In genomic region chr3:60086811-60087210, GRCh38 we compare ENCODE assay signal across 8 cellular contexts.
DNase-seq lines count a peak whose midpoint lies in the region; ATAC-seq, FAIRE-seq and TF ChIP-seq lines count a peak whose summit lies in the region.

No MANE protein-coding gene starts in this region.

- no peak overlapping the region for H2BK5ac ChIP-seq in mesendoderm (ENCODE audit: low read length)

- no peak overlapping the region for H2BK120ac ChIP-seq in mesendoderm (ENCODE audit: low read depth, low read length)

- H3K4me2 ChIP-seq in mesendoderm (ENCODE audit: low read length), result no peak overlapping the region

- H2BK15ac ChIP-seq in mesendoderm (replicated peaks; ENCODE audit: low read depth), result no peak overlapping the region

- no peak overlapping the region for H2AK5ac ChIP-seq in mesendoderm (ENCODE audit: low read length)

- H3K36me3 ChIP-seq in mesendoderm (ENCODE audit: control insufficient read depth, insufficient read depth, low read length), result no peaks in the 10 kb centered on the region
- H3K36me3 ChIP-seq in CD8-positive, alpha-beta memory T cell (ENCODE audit: insufficient read depth, low read length), result no peaks in the 10 kb centered on the region

- H3K23ac ChIP-seq in mesendoderm (ENCODE audit: low read length), result no peak overlapping the region

- H3K4me1 ChIP-seq in mesendoderm (ENCODE audit: control insufficient read depth, low read depth, low read length), result no peaks in the 10 kb centered on the region
- H3K4me1 ChIP-seq in CD8-positive, alpha-beta memory T cell (ENCODE audit: insufficient read depth, low read length), result peaks cover 17% of the 10 kb centered on the region

- H3K18ac ChIP-seq in mesendoderm (ENCODE audit: low read length), result no peak overlapping the region

- DNase-seq in GM12891 (ENCODE audit: insufficient read length, low spot score), result no peak
- peak; percentile 35 for DNase-seq in activated CD4-positive, CD25-positive, alpha-beta regulatory T cell treated with anti-CD3 and anti-CD28 coated beads, Interleukin-2, amount 50 U/mL, for 72 hours
- peak; percentile 26 for DNase-seq in mesendoderm
- no peak for DNase-seq in cardiac septum (ENCODE audit: low spot score)
- DNase-seq in CD8-positive, alpha-beta memory T cell, result no peak
- no peak for DNase-seq in 8988T

- H3K9ac ChIP-seq in mesendoderm (ENCODE audit: low read length), result no peak overlapping the region

- no peak overlapping the region for H3K56ac ChIP-seq in mesendoderm (ENCODE audit: low read length)

- no peaks in the 10 kb centered on the region for H3K79me1 ChIP-seq in mesendoderm (ENCODE audit: low read length)

- peaks cover 0 to 29% (median 2%) of the 10 kb centered on the region in 3 donors for H3K36me3 Mint-ChIP-seq in CD8-positive, alpha-beta memory T cell

- H3K4ac ChIP-seq in mesendoderm (ENCODE audit: low read depth, low read length), result no peak overlapping the region

- WGBS in mesendoderm (ENCODE audit: extremely low coverage, insufficient coverage, low lambda C conversion rate), result no CpG with 5 or more reads among the region's 2 CpGs

- H3K4me3 Mint-ChIP-seq in CD8-positive, alpha-beta memory T cell, result no peak overlapping the region

- TF ChIP-seq POLR2A in GM12891 (IDR thresholded peaks at IDR 0.05; ENCODE audit: low read depth, low read length), result no peak

- POLR2A ChIA-PET in CD8-positive, alpha-beta memory T cell (lab: Charles Lee), result no interaction called here

- H3K27me3 Mint-ChIP-seq in CD8-positive, alpha-beta memory T cell, result no peaks in the 10 kb centered on the region

- FAIRE-seq in GM12891 (lab: Jason Lieb, UNC), result peak; percentile 62

- H4K8ac ChIP-seq in mesendoderm (ENCODE audit: low read depth, low read length), result no peak overlapping the region

- no peak overlapping the region for H3K4me3 ChIP-seq in mesendoderm (ENCODE audit: low read length)
- H3K4me3 ChIP-seq in CD8-positive, alpha-beta memory T cell (ENCODE audit: low read length), result no peak overlapping the region

- CTCF ChIA-PET in CD8-positive, alpha-beta memory T cell (lab: Charles Lee), result interaction anchor here (0.8 kb wide), 1 partner anchor 13 kb away, joined by 3 read pairs; no protein-coding TSS in a partner anchor

- H4K5ac ChIP-seq in mesendoderm (ENCODE audit: low read length), result no peak overlapping the region

- no peaks in the 10 kb centered on the region for H3K27me3 ChIP-seq in mesendoderm (ENCODE audit: insufficient read depth, low read length, poor library complexity)
- no peaks in the 10 kb centered on the region for H3K27me3 ChIP-seq in CD8-positive, alpha-beta memory T cell (ENCODE audit: insufficient read depth, low read length, poor library complexity, severe bottlenecking)

- intact Hi-C loops in cardiac septum (cut with DNase I), result no loop called here

- no peak overlapping the region for H3K27ac Mint-ChIP-seq in CD8-positive, alpha-beta memory T cell

- H3K27ac ChIP-seq in mesendoderm (ENCODE audit: low read depth, low read length), result no peak overlapping the region
- H3K27ac ChIP-seq in CD8-positive, alpha-beta memory T cell (ENCODE audit: low read depth, low read length), result no peak overlapping the region

- H3K9me3 Mint-ChIP-seq in CD8-positive, alpha-beta memory T cell, result peaks cover 0 to 11% (median 0%) of the 10 kb centered on the region in 5 donors

- H3K9me3 ChIP-seq in CD8-positive, alpha-beta memory T cell (ENCODE audit: low read length), result peaks cover 5% of the 10 kb centered on the region

- H3K79me2 ChIP-seq in mesendoderm (ENCODE audit: control insufficient read depth, insufficient read depth, low read length), result no peaks in the 10 kb centered on the region

- H3K4me1 Mint-ChIP-seq in CD8-positive, alpha-beta memory T cell, result peaks cover 23 to 37% (median 28%) of the 10 kb centered on the region in 3 donors

- ATAC-seq in HG02642 (IDR thresholded peaks at IDR 0.05; ENCODE audit: poor library complexity, unreplicated experiment), result peak; percentile 71
- no peak for ATAC-seq in HG02970 (IDR thresholded peaks at IDR 0.05; ENCODE audit: low FRiP score, unreplicated experiment)

TF ChIP-seq in GM12891, 5 proteins besides CTCF, POLR2A, EP300 and RAD21:
- no peak for TF ChIP-seq POU2F2 (IDR thresholded peaks at IDR 0.05; ENCODE audit: low read depth, low read length)

Comparison
In these comparisons a context has a peak if more than half of its experiments do, and no peak if none do; other contexts are left out.
1. DNase-seq: peak in activated CD4-positive, CD25-positive, alpha-beta regulatory T cell treated with anti-CD3 and anti-CD28 coated beads, Interleukin-2, amount 50 U/mL, for 72 hours (single experiment) and mesendoderm (single experiment); none in GM12891 (single experiment), cardiac septum (single experiment), CD8-positive, alpha-beta memory T cell (0 of 5) and 8988T (single experiment).